8 cellular contexts compared by ENCODE assay signal in genomic region chrX:153333271-153333670, GRCh38. TPM values are rescaled to one million over a fixed set of nuclear protein-coding genes. Genes with fewer than 3 reads are reported as not detected.
DNase-seq lines count a peak whose midpoint lies in the region; ATAC-seq and TF ChIP-seq lines count a peak whose summit lies in the region.

No MANE protein-coding gene starts in this region.

- H3K36me3 ChIP-seq in lower lobe of right lung = peaks cover 9% of the 10 kb centered on the region

- no peaks in the 10 kb centered on the region for H3K9me3 ChIP-seq in lower lobe of right lung

- H3K27me3 ChIP-seq in lower lobe of right lung (ENCODE audit: low read depth) = no peaks in the 10 kb centered on the region

- TF ChIP-seq CTCF in AG09319 (IDR thresholded peaks at IDR 0.05; ENCODE audit: low read depth, low read length) = no peak
- no peak for TF ChIP-seq CTCF in lower lobe of right lung (IDR thresholded peaks at IDR 0.05)

- intact Hi-C loops in lower lobe of right lung (cut with DNase I) = no loop called here

- H3K4me1 ChIP-seq in lower lobe of right lung = peaks cover 7% of the 10 kb centered on the region

- ATAC-seq in lower lobe of right lung (no peak), esophagus mucosa (no peak), GM18861 (IDR thresholded peaks at IDR 0.05; ENCODE audit: unreplicated experiment) (no peak)

- no peak overlapping the region for H3K27ac ChIP-seq in lower lobe of right lung

- DNase-seq in AG09319 (ENCODE audit: extremely low read depth, low read depth) (peak; percentile 37), HCEC 1CT (peak; percentile 50), amniotic epithelial cell (ENCODE audit: low read depth) (peak; percentile 74), lower lobe of right lung (no peak), NCI-H2107 treated with DMSO at 0.1 percent for 48 hours (lab: John Stamatoyannopoulos, UW; ENCODE audit: unreplicated experiment) (no peak), DMS114 treated with DMSO at 0.1 percent for 48 hours (lab: John Stamatoyannopoulos, UW; ENCODE audit: unreplicated experiment) (no peak)

- peak overlapping the region; percentile 62 for H3K4me3 ChIP-seq in lower lobe of right lung

RNA-seq across cellular contexts. Expression of gene ZNF275, which starts 0.7 kb away (rescaled TPM):
- 7.6 TPM for total RNA-seq in lower lobe of right lung
- total RNA-seq in esophagus mucosa = 1.6 TPM

RNA-seq across cellular contexts. Expression of gene PNMA6F, which starts 11.7 kb away (rescaled TPM):
- total RNA-seq in lower lobe of right lung (not detected), esophagus mucosa (not detected)

Comparison
In these comparisons a context has a peak if more than half of its experiments do, and no peak if none do; other contexts are left out.
1. DNase-seq: peak in AG09319 (single experiment), HCEC 1CT (single experiment) and amniotic epithelial cell (single experiment); none in lower lobe of right lung (single experiment), NCI-H2107 treated with DMSO at 0.1 percent for 48 hours (single experiment) and DMS114 treated with DMSO at 0.1 percent for 48 hours (single experiment).